16 cellular contexts compared by ENCODE assay signal in the genomic region with DNA sequence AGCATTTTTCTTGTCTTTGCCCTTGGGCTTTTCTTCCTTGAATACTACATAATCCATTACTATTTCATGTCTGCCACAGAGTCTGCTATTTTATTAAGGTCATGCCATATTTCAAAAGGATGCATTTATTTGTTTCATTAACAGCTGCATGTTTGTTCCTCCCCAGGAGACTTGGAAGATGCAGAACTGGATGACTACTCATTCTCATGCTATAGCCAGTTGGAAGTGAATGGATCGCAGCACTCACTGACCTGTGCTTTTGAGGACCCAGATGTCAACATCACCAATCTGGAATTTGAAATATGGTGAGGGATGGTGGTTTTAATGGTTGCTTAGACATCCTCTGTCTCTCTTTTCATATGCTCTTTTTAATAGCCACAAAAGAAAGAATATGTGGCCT. TPM values are rescaled to one million over a fixed set of nuclear protein-coding genes. Genes with fewer than 3 reads are reported as not detected.
DNase-seq lines count a peak whose midpoint lies in the region; ATAC-seq and TF ChIP-seq lines count a peak whose summit lies in the region.
"Had no signal": no experiment of that assay in that cellular context is flagged by ENCODE, and none has a peak within 500 bp of the region (broad histone marks: within the 10 kb centered on the region; RNA-seq: fewer than 3 reads in every experiment).

No MANE protein-coding gene starts in this region.

- no peaks in the 10 kb centered on the region for H3K27me3 Mint-ChIP-seq in T-helper 1 cell treated with Interleukin-12 subunit alpha and Interleukin-12 subunit beta and Interleukin-4 antibody, amounts not matched to agents 30 μg/mL and 1 μg/mL, for 36 hours (ENCODE audit: low read depth)

- H3K4me2 ChIP-seq in trophoblast cell (ENCODE audit: low read length): no peak overlapping the region

- no peak overlapping the region for H3K14ac ChIP-seq in trophoblast cell (ENCODE audit: low read length)

- H3K36me3 Mint-ChIP-seq in T-helper 1 cell treated with Interleukin-12 subunit alpha and Interleukin-12 subunit beta and Interleukin-4 antibody, amounts not matched to agents 30 μg/mL and 1 μg/mL, for 36 hours (ENCODE audit: low read depth): peaks cover 78% of the 10 kb centered on the region

- H4K12ac ChIP-seq in trophoblast cell (ENCODE audit: low read depth, low read length): no peak overlapping the region

- no peak overlapping the region for H3K9ac ChIP-seq in trophoblast cell (ENCODE audit: low read length)

- ATAC-seq in GM21447 (IDR thresholded peaks at IDR 0.05; ENCODE audit: unreplicated experiment): no peak

- H4K91ac ChIP-seq in trophoblast cell (ENCODE audit: low read depth, low read length): no peak overlapping the region

- H3K27ac Mint-ChIP-seq in T-helper 1 cell treated with Interleukin-12 subunit alpha and Interleukin-12 subunit beta and Interleukin-4 antibody, amounts not matched to agents 30 μg/mL and 1 μg/mL, for 36 hours: peak overlapping the region; percentile 56

- H3K9me3 ChIP-seq in MG63 (no peaks in the 10 kb centered on the region), trophoblast cell (ENCODE audit: insufficient read depth, low read depth, low read length) (no peaks in the 10 kb centered on the region)
- H3K9me3 ChIP-seq: adrenal gland, sigmoid colon, SJSA1, testis had no signal

- no peaks in the 10 kb centered on the region for H3K27me3 ChIP-seq in MG63
- no peaks in the 10 kb centered on the region for H3K27me3 ChIP-seq in trophoblast cell (ENCODE audit: insufficient read depth, low read length)
- H3K27me3 ChIP-seq: adrenal gland, sigmoid colon, SJSA1, testis had no signal

- H3K79me2 ChIP-seq in trophoblast cell (ENCODE audit: control insufficient read depth, insufficient read depth, low read length, poor library complexity): no peaks in the 10 kb centered on the region

- no peak overlapping the region for H3K23ac ChIP-seq in trophoblast cell (ENCODE audit: low read length)

- in situ Hi-C loops in astrocyte of the cerebellum (cut with HindIII; ENCODE audit: low sequenced_read_pairs): no loop called here

- H3K4me1 ChIP-seq in trophoblast cell (ENCODE audit: control insufficient read depth in 1 of 2, insufficient read depth in 2 of 2, low read length in 2 of 2): peaks cover 0 to 3% of the 10 kb centered on the region in 2 experiments
- H3K4me1 ChIP-seq: sigmoid colon had no signal

- no CpG with 5 or more reads among the region's 1 CpG for WGBS in trophoblast cell (ENCODE audit: extremely low coverage, insufficient coverage, insufficient read length)

- no peak overlapping the region for H2BK12ac ChIP-seq in trophoblast cell (ENCODE audit: low read length)

- H3K36me3 ChIP-seq in MG63: peaks cover 10% of the 10 kb centered on the region
- H3K36me3 ChIP-seq in trophoblast cell (ENCODE audit: control insufficient read depth in 1 of 2, insufficient read depth in 2 of 2, low read length in 2 of 2): no peaks in the 10 kb centered on the region
- H3K36me3 ChIP-seq: adrenal gland, sigmoid colon had no signal

- no peak for TF ChIP-seq CTCF in astrocyte of the cerebellum (IDR thresholded peaks at IDR 0.05; ENCODE audit: low read depth, low read length, missing control alignments)

- H2AK5ac ChIP-seq in trophoblast cell (ENCODE audit: low read length): no peak overlapping the region

- no peak overlapping the region for H2AFZ ChIP-seq in trophoblast cell (ENCODE audit: insufficient read depth, low read length, poor library complexity)

- no peak for DNase-seq in T-helper 1 cell
- DNase-seq in MG63: peak; percentile 46
- DNase-seq in astrocyte of the cerebellum (ENCODE audit: low read depth): peak; percentile 29
- DNase-seq in trophoblast cell: peak; percentile 48 to 82
- DNase-seq in NCI-H510A (lab: John Stamatoyannopoulos, UW): no peak
- DNase-seq in DMS53 (lab: John Stamatoyannopoulos, UW): no peak
- DNase-seq: adrenal gland, DMS153, NCI-H1436 treated with DMSO at 0.1 percent for 48 hours, sigmoid colon, testis had no signal

- peaks cover 68% of the 10 kb centered on the region for H3K4me1 Mint-ChIP-seq in T-helper 1 cell treated with Interleukin-12 subunit alpha and Interleukin-12 subunit beta and Interleukin-4 antibody, amounts not matched to agents 30 μg/mL and 1 μg/mL, for 36 hours (ENCODE audit: low read depth)

- no peak overlapping the region for H2BK5ac ChIP-seq in trophoblast cell (ENCODE audit: low read depth, low read length, poor library complexity)

- H3K4me3 ChIP-seq in MG63 (no peak overlapping the region), astrocyte of the cerebellum (ENCODE audit: low read depth, low read length) (no peak overlapping the region), trophoblast cell (ENCODE audit: low read depth, low read length) (no peak overlapping the region)
- H3K4me3 ChIP-seq: adrenal gland, sigmoid colon, SJSA1, testis had no signal

- H3K27ac ChIP-seq in trophoblast cell (ENCODE audit: low read depth, low read length): no peak overlapping the region
- H3K27ac ChIP-seq: 22Rv1, sigmoid colon, testis had no signal

- no peak overlapping the region for H3K4ac ChIP-seq in trophoblast cell (ENCODE audit: low read depth, low read length)

- H3K18ac ChIP-seq in trophoblast cell (ENCODE audit: low read length): no peak overlapping the region

- peaks cover 9% of the 10 kb centered on the region for H3K9me3 Mint-ChIP-seq in T-helper 1 cell treated with Interleukin-12 subunit alpha and Interleukin-12 subunit beta and Interleukin-4 antibody, amounts not matched to agents 30 μg/mL and 1 μg/mL, for 36 hours

- no peak overlapping the region for H4K8ac ChIP-seq in trophoblast cell (ENCODE audit: low read depth, low read length)

- H3K4me3 Mint-ChIP-seq in T-helper 1 cell treated with Interleukin-12 subunit alpha and Interleukin-12 subunit beta and Interleukin-4 antibody, amounts not matched to agents 30 μg/mL and 1 μg/mL, for 36 hours: peak overlapping the region; percentile 85

- H2BK120ac ChIP-seq in trophoblast cell (ENCODE audit: insufficient read depth, low read length, poor library complexity): no peak overlapping the region

- H3K79me1 ChIP-seq in trophoblast cell (ENCODE audit: low read length): no peaks in the 10 kb centered on the region

RNA-seq across cellular contexts. Expression of a gene that starts 4.0 kb away (rescaled TPM):
- total RNA-seq in MG63 (2014; rRNA removed; shearing (Covaris generic); ENCODE audit: low replicate concordance): 3.4 and 3.6 TPM in 2 replicates
- polyA plus RNA-seq in trophoblast cell (2013): 0.64 TPM in 2 replicates
- polyA plus RNA-seq: neural cell had no signal

Comparison
In these comparisons a context has a peak if more than half of its experiments do, and no peak if none do; other contexts are left out.
1. DNase-seq: peak in MG63 (single experiment), astrocyte of the cerebellum (single experiment) and trophoblast cell (2 of 2); none in T-helper 1 cell (0 of 5), NCI-H510A (single experiment) and DMS53 (single experiment).